ENCODE assay signal across 17 cellular contexts in the genomic region with DNA sequence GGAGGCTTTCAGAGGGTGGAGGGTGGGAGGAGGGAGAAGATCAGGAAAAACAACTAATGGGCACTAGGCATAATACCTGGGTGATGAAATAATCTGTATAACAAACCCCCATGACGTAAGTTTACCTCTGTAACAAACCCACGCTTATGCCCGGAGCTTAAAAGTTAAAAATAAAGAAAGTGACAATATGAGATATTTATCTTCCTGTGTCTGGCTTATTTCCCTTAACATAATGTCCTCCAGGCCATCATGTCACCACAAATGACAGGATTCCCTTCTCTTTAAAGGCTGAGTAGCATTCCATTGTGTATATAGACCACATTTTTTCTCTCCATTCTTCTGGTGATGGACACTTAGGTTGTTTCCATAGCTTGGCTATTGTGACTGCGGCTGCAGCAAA.
"Had no signal": no experiment of that assay in that cellular context is flagged by ENCODE, and none has a peak within 500 bp of the region (broad histone marks: within the 10 kb centered on the region; RNA-seq: fewer than 3 reads in every experiment).

No MANE protein-coding gene starts in this region.

- H3K9me3 ChIP-seq: SK-N-SH had no signal

- H3K27ac ChIP-seq: RWPE1 had no signal

- H3K9ac ChIP-seq: SK-N-SH had no signal

- H3K4me2 ChIP-seq: SK-N-SH had no signal

- DNase-seq: KBM-7, MV-4-11, NCI-H1048, NCI-H1105, NCI-H1417, NCI-H1436 treated with DMSO at 0.1 percent for 48 hours, NCI-H1694, NCI-H1930, NCI-H2081, NCI-H2107, NCI-H2227 treated with DMSO at 0.1 percent for 48 hours, NCI-H524 treated with DMSO at 0.1 percent for 48 hours, NCI-H69, NCI-H774, SHP77, SK-N-SH had no signal
